Comparison of ENCODE assay signal across 1 cellular context in the genomic region with DNA sequence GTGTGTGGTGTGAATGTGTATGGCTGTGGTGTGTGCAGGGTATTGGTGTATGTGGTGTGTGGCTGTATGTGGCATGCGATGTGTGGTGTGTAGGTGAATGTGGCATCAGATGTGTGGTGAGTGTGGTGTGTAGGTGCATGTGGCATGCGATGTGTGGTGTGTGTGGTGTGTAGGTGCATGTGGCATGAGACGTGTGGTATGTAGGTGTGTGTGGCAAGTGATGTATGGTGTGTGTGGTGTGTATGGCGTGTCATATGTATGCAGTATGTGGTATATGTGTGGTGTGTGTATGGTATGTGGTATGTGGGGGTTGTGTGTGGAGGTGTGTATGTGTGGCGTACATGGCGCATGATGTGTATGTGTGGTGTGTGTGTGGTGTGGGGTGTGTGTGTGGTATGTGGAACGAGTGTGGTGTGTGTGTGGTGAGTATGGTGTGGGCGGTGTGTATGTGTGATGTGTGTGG.
TF ChIP-seq lines count a peak whose summit lies in the region.

No MANE protein-coding gene starts in this region.

TF ChIP-seq in HEK293, 187 proteins besides CTCF, POLR2A, EP300 and RAD21 (continued from another document and continues in another):
- TF ChIP-seq ZBTB1 (tag by site-specific recombination; IDR thresholded peaks at IDR 0.05) = no peak
- peak; percentile 74 for TF ChIP-seq ZFHX2 (tag by site-specific recombination; conservative IDR thresholded peaks at IDR 0.05)
- no peak for TF ChIP-seq ZNF302 (tag by site-specific recombination; IDR thresholded peaks at IDR 0.05; ENCODE audit: low read depth)
- TF ChIP-seq ZNF292 (tag by site-specific recombination; IDR thresholded peaks at IDR 0.05; ENCODE audit: borderline replicate concordance, low read depth) = no peak
- TF ChIP-seq, protein P1, sequence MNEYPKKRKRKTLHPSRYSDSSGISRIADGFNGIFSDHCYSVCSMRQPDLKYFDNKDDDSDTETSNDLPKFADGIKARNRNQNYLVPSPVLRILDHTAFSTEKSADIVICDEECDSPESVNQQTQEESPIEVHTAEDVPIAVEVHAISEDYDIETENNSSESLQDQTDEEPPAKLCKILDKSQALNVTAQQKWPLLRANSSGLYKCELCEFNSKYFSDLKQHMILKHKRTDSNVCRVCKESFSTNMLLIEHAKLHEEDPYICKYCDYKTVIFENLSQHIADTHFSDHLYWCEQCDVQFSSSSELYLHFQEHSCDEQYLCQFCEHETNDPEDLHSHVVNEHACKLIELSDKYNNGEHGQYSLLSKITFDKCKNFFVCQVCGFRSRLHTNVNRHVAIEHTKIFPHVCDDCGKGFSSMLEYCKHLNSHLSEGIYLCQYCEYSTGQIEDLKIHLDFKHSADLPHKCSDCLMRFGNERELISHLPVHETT (tag by site-specific recombination; IDR thresholded peaks at IDR 0.05) = no peak
- TF ChIP-seq ZNF426 (tag by site-specific recombination; IDR thresholded peaks at IDR 0.05) = no peak
- TF ChIP-seq GLIS2 (tag by site-specific recombination; IDR thresholded peaks at IDR 0.05) = no peak
- no peak for TF ChIP-seq ZNF548 (tag by site-specific recombination; IDR thresholded peaks at IDR 0.05)
- TF ChIP-seq, protein P2, sequence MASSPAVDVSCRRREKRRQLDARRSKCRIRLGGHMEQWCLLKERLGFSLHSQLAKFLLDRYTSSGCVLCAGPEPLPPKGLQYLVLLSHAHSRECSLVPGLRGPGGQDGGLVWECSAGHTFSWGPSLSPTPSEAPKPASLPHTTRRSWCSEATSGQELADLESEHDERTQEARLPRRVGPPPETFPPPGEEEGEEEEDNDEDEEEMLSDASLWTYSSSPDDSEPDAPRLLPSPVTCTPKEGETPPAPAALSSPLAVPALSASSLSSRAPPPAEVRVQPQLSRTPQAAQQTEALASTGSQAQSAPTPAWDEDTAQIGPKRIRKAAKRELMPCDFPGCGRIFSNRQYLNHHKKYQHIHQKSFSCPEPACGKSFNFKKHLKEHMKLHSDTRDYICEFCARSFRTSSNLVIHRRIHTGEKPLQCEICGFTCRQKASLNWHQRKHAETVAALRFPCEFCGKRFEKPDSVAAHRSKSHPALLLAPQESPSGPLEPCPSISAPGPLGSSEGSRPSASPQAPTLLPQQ (tag by site-specific recombination; IDR thresholded peaks at IDR 0.05) = no peak
- TF ChIP-seq BCL11A (tag by site-specific recombination; IDR thresholded peaks at IDR 0.05; ENCODE audit: low read depth) = no peak
- TF ChIP-seq ZNF76 (tag by site-specific recombination; IDR thresholded peaks at IDR 0.05; ENCODE audit: borderline replicate concordance, low read depth) = no peak
- TF ChIP-seq ZNF155 (tag by site-specific recombination; IDR thresholded peaks at IDR 0.05) = no peak; the same call in 1 of the 2 replicates
- no peak for TF ChIP-seq ZNF423 (tag by site-specific recombination; IDR thresholded peaks at IDR 0.05)
- TF ChIP-seq KLF16 (tag by site-specific recombination; IDR thresholded peaks at IDR 0.05) = no peak
- TF ChIP-seq, protein P3, sequence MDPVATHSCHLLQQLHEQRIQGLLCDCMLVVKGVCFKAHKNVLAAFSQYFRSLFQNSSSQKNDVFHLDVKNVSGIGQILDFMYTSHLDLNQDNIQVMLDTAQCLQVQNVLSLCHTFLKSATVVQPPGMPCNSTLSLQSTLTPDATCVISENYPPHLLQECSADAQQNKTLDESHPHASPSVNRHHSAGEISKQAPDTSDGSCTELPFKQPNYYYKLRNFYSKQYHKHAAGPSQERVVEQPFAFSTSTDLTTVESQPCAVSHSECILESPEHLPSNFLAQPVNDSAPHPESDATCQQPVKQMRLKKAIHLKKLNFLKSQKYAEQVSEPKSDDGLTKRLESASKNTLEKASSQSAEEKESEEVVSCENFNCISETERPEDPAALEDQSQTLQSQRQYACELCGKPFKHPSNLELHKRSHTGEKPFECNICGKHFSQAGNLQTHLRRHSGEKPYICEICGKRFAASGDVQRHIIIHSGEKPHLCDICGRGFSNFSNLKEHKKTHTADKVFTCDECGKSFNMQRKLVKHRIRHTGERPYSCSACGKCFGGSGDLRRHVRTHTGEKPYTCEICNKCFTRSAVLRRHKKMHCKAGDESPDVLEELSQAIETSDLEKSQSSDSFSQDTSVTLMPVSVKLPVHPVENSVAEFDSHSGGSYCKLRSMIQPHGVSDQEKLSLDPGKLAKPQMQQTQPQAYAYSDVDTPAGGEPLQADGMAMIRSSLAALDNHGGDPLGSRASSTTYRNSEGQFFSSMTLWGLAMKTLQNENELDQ (tag by site-specific recombination; IDR thresholded peaks at IDR 0.05; ENCODE audit: low read depth) = no peak
- TF ChIP-seq KLF9 (tag by site-specific recombination; IDR thresholded peaks at IDR 0.05; ENCODE audit: low read depth) = no peak
- TF ChIP-seq ZNF391 (tag by site-specific recombination; IDR thresholded peaks at IDR 0.05; ENCODE audit: borderline replicate concordance, low read depth) = no peak
- TF ChIP-seq SALL2 (tag by site-specific recombination; IDR thresholded peaks at IDR 0.05; ENCODE audit: borderline replicate concordance) = 0 out of 2 replicates have a peak, but pooled peaks have one; percentile 27
- no peak for TF ChIP-seq MZF1 (tag by site-specific recombination; IDR thresholded peaks at IDR 0.05; ENCODE audit: borderline replicate concordance)
- TF ChIP-seq ZNF664 (tag by site-specific recombination; IDR thresholded peaks at IDR 0.05) = no peak
- no peak for TF ChIP-seq ZNF146 (tag by site-specific recombination; IDR thresholded peaks at IDR 0.05)
- TF ChIP-seq, protein P4, sequence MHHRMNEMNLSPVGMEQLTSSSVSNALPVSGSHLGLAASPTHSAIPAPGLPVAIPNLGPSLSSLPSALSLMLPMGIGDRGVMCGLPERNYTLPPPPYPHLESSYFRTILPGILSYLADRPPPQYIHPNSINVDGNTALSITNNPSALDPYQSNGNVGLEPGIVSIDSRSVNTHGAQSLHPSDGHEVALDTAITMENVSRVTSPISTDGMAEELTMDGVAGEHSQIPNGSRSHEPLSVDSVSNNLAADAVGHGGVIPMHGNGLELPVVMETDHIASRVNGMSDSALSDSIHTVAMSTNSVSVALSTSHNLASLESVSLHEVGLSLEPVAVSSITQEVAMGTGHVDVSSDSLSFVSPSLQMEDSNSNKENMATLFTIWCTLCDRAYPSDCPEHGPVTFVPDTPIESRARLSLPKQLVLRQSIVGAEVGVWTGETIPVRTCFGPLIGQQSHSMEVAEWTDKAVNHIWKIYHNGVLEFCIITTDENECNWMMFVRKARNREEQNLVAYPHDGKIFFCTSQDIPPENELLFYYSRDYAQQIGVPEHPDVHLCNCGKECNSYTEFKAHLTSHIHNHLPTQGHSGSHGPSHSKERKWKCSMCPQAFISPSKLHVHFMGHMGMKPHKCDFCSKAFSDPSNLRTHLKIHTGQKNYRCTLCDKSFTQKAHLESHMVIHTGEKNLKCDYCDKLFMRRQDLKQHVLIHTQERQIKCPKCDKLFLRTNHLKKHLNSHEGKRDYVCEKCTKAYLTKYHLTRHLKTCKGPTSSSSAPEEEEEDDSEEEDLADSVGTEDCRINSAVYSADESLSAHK (tag by site-specific recombination; IDR thresholded peaks at IDR 0.05) = no peak
- TF ChIP-seq ZNF37A (tag by site-specific recombination; IDR thresholded peaks at IDR 0.05) = no peak
- no peak for TF ChIP-seq ZNF560 (tag by site-specific recombination; IDR thresholded peaks at IDR 0.05; ENCODE audit: borderline replicate concordance)
- TF ChIP-seq ZNF140 (tag by site-specific recombination; IDR thresholded peaks at IDR 0.05) = peak; percentile 36; the same call in 1 of the 2 replicates
- no peak for TF ChIP-seq ZNF324 (tag by site-specific recombination; IDR thresholded peaks at IDR 0.05)
- no peak for TF ChIP-seq MEIS1 (CRISPR knock-in tag; IDR thresholded peaks at IDR 0.05; ENCODE audit: borderline replicate concordance)
- no peak for TF ChIP-seq ZEB2 (tag by site-specific recombination; IDR thresholded peaks at IDR 0.05)
- TF ChIP-seq ZNF433 (tag by site-specific recombination; IDR thresholded peaks at IDR 0.05; ENCODE audit: low read depth) = no peak
- TF ChIP-seq, protein P5, sequence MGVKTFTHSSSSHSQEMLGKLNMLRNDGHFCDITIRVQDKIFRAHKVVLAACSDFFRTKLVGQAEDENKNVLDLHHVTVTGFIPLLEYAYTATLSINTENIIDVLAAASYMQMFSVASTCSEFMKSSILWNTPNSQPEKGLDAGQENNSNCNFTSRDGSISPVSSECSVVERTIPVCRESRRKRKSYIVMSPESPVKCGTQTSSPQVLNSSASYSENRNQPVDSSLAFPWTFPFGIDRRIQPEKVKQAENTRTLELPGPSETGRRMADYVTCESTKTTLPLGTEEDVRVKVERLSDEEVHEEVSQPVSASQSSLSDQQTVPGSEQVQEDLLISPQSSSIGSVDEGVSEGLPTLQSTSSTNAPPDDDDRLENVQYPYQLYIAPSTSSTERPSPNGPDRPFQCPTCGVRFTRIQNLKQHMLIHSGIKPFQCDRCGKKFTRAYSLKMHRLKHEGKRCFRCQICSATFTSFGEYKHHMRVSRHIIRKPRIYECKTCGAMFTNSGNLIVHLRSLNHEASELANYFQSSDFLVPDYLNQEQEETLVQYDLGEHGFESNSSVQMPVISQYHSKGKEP (tag by site-specific recombination; IDR thresholded peaks at IDR 0.05) = no peak
- no peak for TF ChIP-seq SP3 (tag by site-specific recombination; IDR thresholded peaks at IDR 0.05)
- TF ChIP-seq, protein P6, sequence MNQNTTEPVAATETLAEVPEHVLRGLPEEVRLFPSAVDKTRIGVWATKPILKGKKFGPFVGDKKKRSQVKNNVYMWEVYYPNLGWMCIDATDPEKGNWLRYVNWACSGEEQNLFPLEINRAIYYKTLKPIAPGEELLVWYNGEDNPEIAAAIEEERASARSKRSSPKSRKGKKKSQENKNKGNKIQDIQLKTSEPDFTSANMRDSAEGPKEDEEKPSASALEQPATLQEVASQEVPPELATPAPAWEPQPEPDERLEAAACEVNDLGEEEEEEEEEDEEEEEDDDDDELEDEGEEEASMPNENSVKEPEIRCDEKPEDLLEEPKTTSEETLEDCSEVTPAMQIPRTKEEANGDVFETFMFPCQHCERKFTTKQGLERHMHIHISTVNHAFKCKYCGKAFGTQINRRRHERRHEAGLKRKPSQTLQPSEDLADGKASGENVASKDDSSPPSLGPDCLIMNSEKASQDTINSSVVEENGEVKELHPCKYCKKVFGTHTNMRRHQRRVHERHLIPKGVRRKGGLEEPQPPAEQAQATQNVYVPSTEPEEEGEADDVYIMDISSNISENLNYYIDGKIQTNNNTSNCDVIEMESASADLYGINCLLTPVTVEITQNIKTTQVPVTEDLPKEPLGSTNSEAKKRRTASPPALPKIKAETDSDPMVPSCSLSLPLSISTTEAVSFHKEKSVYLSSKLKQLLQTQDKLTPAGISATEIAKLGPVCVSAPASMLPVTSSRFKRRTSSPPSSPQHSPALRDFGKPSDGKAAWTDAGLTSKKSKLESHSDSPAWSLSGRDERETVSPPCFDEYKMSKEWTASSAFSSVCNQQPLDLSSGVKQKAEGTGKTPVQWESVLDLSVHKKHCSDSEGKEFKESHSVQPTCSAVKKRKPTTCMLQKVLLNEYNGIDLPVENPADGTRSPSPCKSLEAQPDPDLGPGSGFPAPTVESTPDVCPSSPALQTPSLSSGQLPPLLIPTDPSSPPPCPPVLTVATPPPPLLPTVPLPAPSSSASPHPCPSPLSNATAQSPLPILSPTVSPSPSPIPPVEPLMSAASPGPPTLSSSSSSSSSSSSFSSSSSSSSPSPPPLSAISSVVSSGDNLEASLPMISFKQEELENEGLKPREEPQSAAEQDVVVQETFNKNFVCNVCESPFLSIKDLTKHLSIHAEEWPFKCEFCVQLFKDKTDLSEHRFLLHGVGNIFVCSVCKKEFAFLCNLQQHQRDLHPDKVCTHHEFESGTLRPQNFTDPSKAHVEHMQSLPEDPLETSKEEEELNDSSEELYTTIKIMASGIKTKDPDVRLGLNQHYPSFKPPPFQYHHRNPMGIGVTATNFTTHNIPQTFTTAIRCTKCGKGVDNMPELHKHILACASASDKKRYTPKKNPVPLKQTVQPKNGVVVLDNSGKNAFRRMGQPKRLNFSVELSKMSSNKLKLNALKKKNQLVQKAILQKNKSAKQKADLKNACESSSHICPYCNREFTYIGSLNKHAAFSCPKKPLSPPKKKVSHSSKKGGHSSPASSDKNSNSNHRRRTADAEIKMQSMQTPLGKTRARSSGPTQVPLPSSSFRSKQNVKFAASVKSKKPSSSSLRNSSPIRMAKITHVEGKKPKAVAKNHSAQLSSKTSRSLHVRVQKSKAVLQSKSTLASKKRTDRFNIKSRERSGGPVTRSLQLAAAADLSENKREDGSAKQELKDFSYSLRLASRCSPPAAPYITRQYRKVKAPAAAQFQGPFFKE (tag by site-specific recombination; IDR thresholded peaks at IDR 0.05; ENCODE audit: borderline replicate concordance) = no peak; the same call in 1 of the 2 replicates
- TF ChIP-seq ZNF341 (tag by site-specific recombination; IDR thresholded peaks at IDR 0.05; ENCODE audit: low read depth) = no peak
- no peak for TF ChIP-seq HOXA7 (CRISPR knock-in tag; IDR thresholded peaks at IDR 0.05; ENCODE audit: borderline replicate concordance)
- 0 out of 2 replicates have a peak, but pooled peaks have one; percentile 31 for TF ChIP-seq ZNF112 (tag by site-specific recombination; IDR thresholded peaks at IDR 0.05)
- TF ChIP-seq HOXD13 (CRISPR knock-in tag; IDR thresholded peaks at IDR 0.05; ENCODE audit: borderline replicate concordance) = no peak
- no peak for TF ChIP-seq ZNF701 (tag by site-specific recombination; IDR thresholded peaks at IDR 0.05)
- TF ChIP-seq, protein P7, sequence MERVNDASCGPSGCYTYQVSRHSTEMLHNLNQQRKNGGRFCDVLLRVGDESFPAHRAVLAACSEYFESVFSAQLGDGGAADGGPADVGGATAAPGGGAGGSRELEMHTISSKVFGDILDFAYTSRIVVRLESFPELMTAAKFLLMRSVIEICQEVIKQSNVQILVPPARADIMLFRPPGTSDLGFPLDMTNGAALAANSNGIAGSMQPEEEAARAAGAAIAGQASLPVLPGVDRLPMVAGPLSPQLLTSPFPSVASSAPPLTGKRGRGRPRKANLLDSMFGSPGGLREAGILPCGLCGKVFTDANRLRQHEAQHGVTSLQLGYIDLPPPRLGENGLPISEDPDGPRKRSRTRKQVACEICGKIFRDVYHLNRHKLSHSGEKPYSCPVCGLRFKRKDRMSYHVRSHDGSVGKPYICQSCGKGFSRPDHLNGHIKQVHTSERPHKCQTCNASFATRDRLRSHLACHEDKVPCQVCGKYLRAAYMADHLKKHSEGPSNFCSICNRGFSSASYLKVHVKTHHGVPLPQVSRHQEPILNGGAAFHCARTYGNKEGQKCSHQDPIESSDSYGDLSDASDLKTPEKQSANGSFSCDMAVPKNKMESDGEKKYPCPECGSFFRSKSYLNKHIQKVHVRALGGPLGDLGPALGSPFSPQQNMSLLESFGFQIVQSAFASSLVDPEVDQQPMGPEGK (tag by site-specific recombination; IDR thresholded peaks at IDR 0.05) = no peak
- no peak for TF ChIP-seq ZFP3 (tag by site-specific recombination; IDR thresholded peaks at IDR 0.05; ENCODE audit: low read depth)
- peak; percentile 50; the same call in 1 of the 2 replicates for TF ChIP-seq ZBTB20 (tag by site-specific recombination; IDR thresholded peaks at IDR 0.05)
- TF ChIP-seq ZBTB21 (tag by site-specific recombination; IDR thresholded peaks at IDR 0.05) = no peak
- TF ChIP-seq ZNF626 (tag by site-specific recombination; IDR thresholded peaks at IDR 0.05) = no peak
- TF ChIP-seq ZNF501 (tag by site-specific recombination; IDR thresholded peaks at IDR 0.05) = no peak
